20 cellular contexts compared by ENCODE assay signal in genomic region chr2:176626796-176627195, GRCh38.
DNase-seq lines count a peak whose midpoint lies in the region; ATAC-seq lines count a peak whose summit lies in the region.
"Had no signal": no experiment of that assay in that cellular context is flagged by ENCODE, and none has a peak within 500 bp of the region (broad histone marks: within the 10 kb centered on the region; RNA-seq: fewer than 3 reads in every experiment).

No MANE protein-coding gene starts in this region.

- no peak for ATAC-seq in activated naive CD8-positive, alpha-beta T cell treated with anti-CD3 and anti-CD28 coated beads, Interleukin-2, amount 50 U/mL, for 24 hours
- no peak for ATAC-seq in GM18498 (IDR thresholded peaks at IDR 0.05; ENCODE audit: unreplicated experiment)
- ATAC-seq: CD8-positive, alpha-beta T cell; GM23338; K562 had no signal

- no peak overlapping the region for H2AK5ac ChIP-seq in neuronal stem cell (ENCODE audit: low read depth, low read length)

- H3K4ac ChIP-seq in neuronal stem cell (ENCODE audit: low read length) = no peak overlapping the region

- no peak overlapping the region for H4K91ac ChIP-seq in neuronal stem cell (ENCODE audit: low read depth, low read length, poor library complexity)

- H3K27ac Mint-ChIP-seq in activated naive CD8-positive, alpha-beta T cell treated with anti-CD3 and anti-CD28 coated beads, Interleukin-2, amount 50 U/mL, for 24 hours = no peak overlapping the region
- H3K27ac Mint-ChIP-seq: CD8-positive, alpha-beta T cell; GM23338 had no signal

- no peaks in the 10 kb centered on the region for H3K79me1 ChIP-seq in neuronal stem cell (ENCODE audit: low read depth, low read length)

- H3K4me2 ChIP-seq in neuronal stem cell (ENCODE audit: insufficient read depth, low read length, poor library complexity, severe bottlenecking) = no peak overlapping the region
- H3K4me2 ChIP-seq: BLaER1 treated with 17β-estradiol and CSF1 and Interleukin-3, amounts not matched to agents 10 nM and 100 nM; GM23338 had no signal

- H3K27ac ChIP-seq in neuronal stem cell (replicated peaks; ENCODE audit: low read length) = no peak overlapping the region
- H3K27ac ChIP-seq: BLaER1 treated with 17β-estradiol and CSF1 and Interleukin-3, amounts not matched to agents 10 nM and 100 nM; HL-60 had no signal

- H4K8ac ChIP-seq in neuronal stem cell (ENCODE audit: low read depth, low read length) = no peak overlapping the region

- no peak overlapping the region for H2BK120ac ChIP-seq in neuronal stem cell (ENCODE audit: low read depth, low read length)

- H3K4me1 ChIP-seq in neuronal stem cell (ENCODE audit: control insufficient read depth in 2 of 2, insufficient read depth in 1 of 2, low read depth in 1 of 2, low read length in 2 of 2) = no peaks in the 10 kb centered on the region
- H3K4me1 ChIP-seq: BLaER1 treated with 17β-estradiol and CSF1 and Interleukin-3, amounts not matched to agents 10 nM and 100 nM had no signal

- H3K14ac ChIP-seq in neuronal stem cell (ENCODE audit: low read length) = no peak overlapping the region

- no peak overlapping the region for H3K9ac ChIP-seq in neuronal stem cell (ENCODE audit: low read depth, low read length, poor library complexity)
- H3K9ac ChIP-seq: BLaER1 treated with 17β-estradiol and CSF1 and Interleukin-3, amounts not matched to agents 10 nM and 100 nM had no signal

- H2BK5ac ChIP-seq in neuronal stem cell (ENCODE audit: low read length) = no peak overlapping the region

- H3K27me3 ChIP-seq in neuronal stem cell (ENCODE audit: control insufficient read depth in 3 of 3, insufficient read depth in 3 of 3, low read depth in 1 of 3, low read length in 3 of 3) = peaks cover 0 to 59% (median 1%) of the 10 kb centered on the region in 3 experiments
- H3K27me3 ChIP-seq: BLaER1 treated with 17β-estradiol and CSF1 and Interleukin-3, amounts not matched to agents 10 nM and 100 nM had no signal

- no peaks in the 10 kb centered on the region for H3K36me3 ChIP-seq in neuronal stem cell (replicated peaks in 1 of 2; ENCODE audit: control insufficient read depth in 2 of 2, insufficient read depth in 2 of 2, low read length in 2 of 2)
- H3K36me3 ChIP-seq: BLaER1 treated with 17β-estradiol and CSF1 and Interleukin-3, amounts not matched to agents 10 nM and 100 nM had no signal

- H2AFZ ChIP-seq in neuronal stem cell (ENCODE audit: low read length) = no peak overlapping the region
- H2AFZ ChIP-seq: GM23338 had no signal

- H2BK15ac ChIP-seq in neuronal stem cell (ENCODE audit: low read length) = no peak overlapping the region

- peak overlapping the region; percentile 55 for H3K23ac ChIP-seq in neuronal stem cell (ENCODE audit: low read depth, low read length, poor library complexity)

- no peaks in the 10 kb centered on the region for H3K36me3 Mint-ChIP-seq in activated naive CD8-positive, alpha-beta T cell treated with anti-CD3 and anti-CD28 coated beads, Interleukin-2, amount 50 U/mL, for 24 hours (ENCODE audit: low read depth)
- H3K36me3 Mint-ChIP-seq: CD8-positive, alpha-beta T cell had no signal

- H3K27me3 Mint-ChIP-seq in activated naive CD8-positive, alpha-beta T cell treated with anti-CD3 and anti-CD28 coated beads, Interleukin-2, amount 50 U/mL, for 24 hours = peaks cover 41% of the 10 kb centered on the region

- no peak overlapping the region for H3K4me3 Mint-ChIP-seq in activated naive CD8-positive, alpha-beta T cell treated with anti-CD3 and anti-CD28 coated beads, Interleukin-2, amount 50 U/mL, for 24 hours
- H3K4me3 Mint-ChIP-seq: CD8-positive, alpha-beta T cell; GM23338; H9 had no signal

- no peaks in the 10 kb centered on the region for H3K9me3 ChIP-seq in neuronal stem cell (replicated peaks in 1 of 2; ENCODE audit: control insufficient read depth in 2 of 2, insufficient read depth in 1 of 2, low read depth in 1 of 2, low read length in 2 of 2)
- H3K9me3 ChIP-seq: BLaER1 treated with 17β-estradiol and CSF1 and Interleukin-3, amounts not matched to agents 10 nM and 100 nM had no signal

- no peaks in the 10 kb centered on the region for H3K9me3 Mint-ChIP-seq in activated naive CD8-positive, alpha-beta T cell treated with anti-CD3 and anti-CD28 coated beads, Interleukin-2, amount 50 U/mL, for 24 hours
- H3K9me3 Mint-ChIP-seq: CD8-positive, alpha-beta T cell; GM23338; H9 had no signal

- H3K4me3 ChIP-seq in neuronal stem cell (ENCODE audit: low read length in 2 of 2) = no peak overlapping the region
- H3K4me3 ChIP-seq: BLaER1 treated with 17β-estradiol and CSF1 and Interleukin-3, amounts not matched to agents 10 nM and 100 nM; GM23338; K562 had no signal

- no peak overlapping the region for H3K18ac ChIP-seq in neuronal stem cell (ENCODE audit: low read length)

- peak; percentile 39 for DNase-seq in ELR (ENCODE audit: low read depth)
- DNase-seq in M059J (ENCODE audit: low read depth) = peak; percentile 28
- DNase-seq in amniotic epithelial cell (ENCODE audit: low read depth) = peak; percentile 8
- no peak for DNase-seq in neuronal stem cell (ENCODE audit: low spot score)
- no peak for DNase-seq in activated naive CD8-positive, alpha-beta T cell treated with anti-CD3 and anti-CD28 coated beads, Interleukin-2, amount 50 U/mL, for 24 hours
- no peak for DNase-seq in NCI-H1417 treated with DMSO at 0.1 percent for 48 hours (lab: John Stamatoyannopoulos, UW)
- no peak for DNase-seq in epidermal melanocyte (ENCODE audit: insufficient read length, low spot score)
- DNase-seq: Calu3; CD8-positive, alpha-beta T cell; DMS 273 treated with DMSO at 0.1 percent for 48 hours; DMS53; DND-41; EL; H9; IMR-90 had no signal

- H2BK12ac ChIP-seq in neuronal stem cell (ENCODE audit: low read length) = no peak overlapping the region

- WGBS in neuronal stem cell (ENCODE audit: extremely low coverage in 2 of 2, insufficient read length in 2 of 2, insufficient replicate concordance in 1 of 2), 2 donors = no CpG with 5 or more reads among the region's 8 CpGs

- no peaks in the 10 kb centered on the region for H3K4me1 Mint-ChIP-seq in activated naive CD8-positive, alpha-beta T cell treated with anti-CD3 and anti-CD28 coated beads, Interleukin-2, amount 50 U/mL, for 24 hours
- H3K4me1 Mint-ChIP-seq: GM23338, H9 had no signal

Comparison
In these comparisons a context has a peak if more than half of its experiments do, and no peak if none do; other contexts are left out.
1. DNase-seq: peak in ELR (single experiment), M059J (single experiment) and amniotic epithelial cell (single experiment); none in neuronal stem cell (single experiment), activated naive CD8-positive, alpha-beta T cell treated with anti-CD3 and anti-CD28 coated beads, Interleukin-2, amount 50 U/mL, for 24 hours (single experiment), NCI-H1417 treated with DMSO at 0.1 percent for 48 hours (single experiment) and epidermal melanocyte (single experiment).